ENCODE assay signal across 22 cellular contexts in the genomic region with DNA sequence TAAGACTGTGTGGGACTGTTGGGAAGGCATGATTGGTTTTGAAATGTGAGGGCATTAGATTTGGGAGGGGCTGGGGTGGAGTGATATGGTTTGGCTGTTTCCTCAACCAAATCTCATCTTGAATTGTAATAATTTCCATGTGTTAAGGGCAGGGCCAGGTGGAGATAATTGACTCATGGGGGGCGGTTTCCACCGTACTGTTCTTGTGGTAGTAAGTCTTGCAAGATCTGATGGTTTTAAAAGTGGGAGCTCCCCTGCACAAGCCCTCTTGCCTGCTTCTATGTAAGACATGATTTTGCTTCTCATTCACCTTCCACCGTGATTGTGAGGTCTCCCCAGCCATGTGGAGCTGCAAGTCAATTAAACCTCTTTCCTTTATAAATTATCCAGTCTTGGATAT.
A peak's percentile ranks its signal among the peaks of the same experiment; 100 is the strongest.
DNase-seq lines count a peak whose midpoint lies in the region; TF ChIP-seq lines count a peak whose summit lies in the region.
"Had no signal": no experiment of that assay in that cellular context is flagged by ENCODE, and none has a peak within 500 bp of the region (broad histone marks: within the 10 kb centered on the region; RNA-seq: fewer than 3 reads in every experiment).

No MANE protein-coding gene starts in this region.

- no peak for TF ChIP-seq POLR2A in erythroblast (IDR thresholded peaks at IDR 0.05; ENCODE audit: low read length)

- peak; percentile 25 to 28 for DNase-seq in activated CD4-positive, alpha-beta T cell treated with anti-CD3 and anti-CD28 coated beads for 24 hours (ENCODE audit: low read depth in 2 of 2)
- no peak for DNase-seq in activated CD4-positive, alpha-beta T cell treated with anti-CD3 and anti-CD28 coated beads, Interleukin-2, amount 50 U/mL, for 1 hour
- DNase-seq in stimulated activated CD4-positive, alpha-beta T cell treated with anti-CD3 and anti-CD28 coated beads, Interleukin-12 subunit alpha, Interleukin-12 subunit beta, amount 100 ng/mL, for 48 hours (ENCODE audit: low read depth in 2 of 3, low spot score in 1 of 3), result peak; percentile 17 to 56 (median 50)
- DNase-seq in stimulated activated CD4-positive, alpha-beta T cell treated with anti-CD3 and anti-CD28 coated beads, Interleukin-4, amount 100 ng/mL, for 4 hours, result no peak
- DNase-seq in stimulated activated CD4-positive, alpha-beta T cell treated with anti-CD3 and anti-CD28 coated beads, Interleukin-4, amount 100 ng/mL, for 48 hours (ENCODE audit: low read depth in 2 of 2), result peak; percentile 12 to 41
- DNase-seq in Ammon's horn (ENCODE audit: low spot score) (no peak), DMS153 treated with DMSO at 0.1 percent for 48 hours (lab: John Stamatoyannopoulos, UW; ENCODE audit: unreplicated experiment) (no peak), erythroblast (lab: John Stamatoyannopoulos, UW) (no peak)
- DNase-seq: 8988T; activated CD4-positive, alpha-beta T cell treated with anti-CD3 and anti-CD28 coated beads for 4 hours; CD4-positive, CD25-positive, alpha-beta regulatory T cell; dermis blood vessel endothelial cell; kidney glomerular epithelial cell; lower lobe of right lung; mucosa of descending colon; NCI-H1092; NCI-H187; NCI-H2171; NCI-H524 treated with DMSO at 0.1 percent for 48 hours; NK-92 treated with Interleukin-12 subunit alpha and Interleukin-12 subunit beta, amount 100 ng/mL, for 24 hours; PC-9; uterus had no signal

Comparison
In these comparisons a context has a peak if more than half of its experiments do, and no peak if none do; other contexts are left out.
1. DNase-seq: peak in activated CD4-positive, alpha-beta T cell treated with anti-CD3 and anti-CD28 coated beads for 24 hours (2 of 2), stimulated activated CD4-positive, alpha-beta T cell treated with anti-CD3 and anti-CD28 coated beads, Interleukin-12 subunit alpha, Interleukin-12 subunit beta, amount 100 ng/mL, for 48 hours (3 of 3) and stimulated activated CD4-positive, alpha-beta T cell treated with anti-CD3 and anti-CD28 coated beads, Interleukin-4, amount 100 ng/mL, for 48 hours (2 of 2); none in activated CD4-positive, alpha-beta T cell treated with anti-CD3 and anti-CD28 coated beads, Interleukin-2, amount 50 U/mL, for 1 hour (single experiment), stimulated activated CD4-positive, alpha-beta T cell treated with anti-CD3 and anti-CD28 coated beads, Interleukin-4, amount 100 ng/mL, for 4 hours (0 of 2), Ammon's horn (single experiment), DMS153 treated with DMSO at 0.1 percent for 48 hours (single experiment) and erythroblast (0 of 2).